In genomic region chr10:103916254-103916653, GRCh38 we compare ENCODE assay signal across 9 cellular contexts. TPM values are rescaled to one million over a fixed set of nuclear protein-coding genes. Genes with fewer than 3 reads are reported as not detected.
DNase-seq lines count a peak whose midpoint lies in the region; ATAC-seq, FAIRE-seq and TF ChIP-seq lines count a peak whose summit lies in the region.
"Had no signal": no experiment of that assay in that cellular context is flagged by ENCODE, and none has a peak within 500 bp of the region (broad histone marks: within the 10 kb centered on the region; RNA-seq: fewer than 3 reads in every experiment).

No MANE protein-coding gene starts in this region.

- H3K9me3 Mint-ChIP-seq in activated naive CD4-positive, alpha-beta T cell treated with anti-CD3 and anti-CD28 coated beads, Interleukin-2, amount 10 ng/mL, durations not matched to agents 7 days and 5 days, result peaks cover 7% of the 10 kb centered on the region
- no peaks in the 10 kb centered on the region for H3K9me3 Mint-ChIP-seq in type B pancreatic cell

- TF ChIP-seq RAD21 in GM12878 (IDR thresholded peaks at IDR 0.05; ENCODE audit: insufficient read depth, low read depth, low read length), result no peak

- no peak for DNase-seq in activated naive CD4-positive, alpha-beta T cell treated with anti-CD3 and anti-CD28 coated beads, Interleukin-2, amount 10 ng/mL, durations not matched to agents 7 days and 5 days
- DNase-seq in activated naive CD4-positive, alpha-beta T cell treated with anti-CD3 and anti-CD28 coated beads, Interleukin-2, amount 50 U/mL, for 16 hours, result no peak
- DNase-seq in GM12878 (ENCODE audit: low read depth, low spot score) (no peak), lung (ENCODE audit: low spot score) (no peak), type B pancreatic cell (ENCODE audit: extremely low spot score, unreplicated experiment) (no peak), ACHN (no peak)
- DNase-seq in stimulated activated CD4-positive, alpha-beta T cell treated with anti-CD3 and anti-CD28 coated beads, Interleukin-15, amount 100 ng/mL, for 24 hours, result no peak
- DNase-seq: NCI-H1105 treated with DMSO at 0.1 percent for 48 hours had no signal

- H3K4me3 Mint-ChIP-seq in activated naive CD4-positive, alpha-beta T cell treated with anti-CD3 and anti-CD28 coated beads, Interleukin-2, amount 10 ng/mL, durations not matched to agents 7 days and 5 days, result peak overlapping the region; percentile 84
- H3K4me3 Mint-ChIP-seq in type B pancreatic cell, result peak overlapping the region; percentile 98

- peak overlapping the region; percentile 83 for H3K4me2 ChIP-seq in GM12878 (ENCODE audit: control insufficient read depth, insufficient read depth)

- POLR2A ChIA-PET in GM12878 (lab: Charles Lee), result interaction anchor here (0.6 to 3.3 kb wide), 6 partner anchors 8 to 434 kb away, joined by 3 to 9 read pairs (median 3); no protein-coding TSS in a partner anchor

- H2AFZ ChIP-seq in GM12878 (ENCODE audit: control insufficient read depth, low read depth, low read length), result peak overlapping the region; percentile 67

- RAD21 ChIA-PET in GM12878 (lab: Charles Lee; ENCODE audit: unreplicated experiment), result interaction anchor here (0.6 to 2.5 kb wide), 4 partner anchors 8 to 161 kb away, joined by 3 to 8 read pairs (median 4); no protein-coding TSS in a partner anchor

- in situ Hi-C loops in GM12878 (cut with MboI) (no loop called here), ACHN (cut with HindIII; ENCODE audit: low pct_ligation_motif_present, low pct_unique_long_range_greater_than_20kb, low sequenced_read_pairs) (no loop called here)

- CTCF ChIA-PET in activated naive CD4-positive, alpha-beta T cell treated with anti-CD3 and anti-CD28 coated beads, Interleukin-2, amount 10 ng/mL, durations not matched to agents 7 days and 5 days (lab: Charles Lee), result interaction anchor here (1.6 to 2.4 kb wide), 2 partner anchors 15 to 26 kb away, joined by 5 to 12 read pairs; no protein-coding TSS in a partner anchor
- CTCF ChIA-PET in GM12878 (lab: Yijun Ruan, JAX), result no interaction called here

- FAIRE-seq in GM12878 (lab: Jason Lieb, UNC), result no peak

- intact Hi-C loops in GM12878 (cut with micrococcal nuclease; ENCODE audit: unreplicated experiment), result loop anchor here (5.0 to 10.0 kb wide), 3 partner anchors 51 to 419 kb away; partner anchors contain the start of genes ITPRIP, SFR1 and SLK

- peak overlapping the region; percentile 50; the same call in 1 of the 2 replicates for H3K9ac ChIP-seq in GM12878 (ENCODE audit: control insufficient read depth, insufficient read depth, low read length)

- TF ChIP-seq POLR2A in GM12878 (IDR thresholded peaks at IDR 0.05; ENCODE audit: low read depth, low read length), result no peak

- BruUV-seq in GM12878 (replicated peaks; lab: Mats Ljungman, UMichigan), result no TSS peak

- no peak for ATAC-seq in GM12878
- ATAC-seq in lung (ENCODE audit: insufficient read depth, low FRiP score), result no peak
- ATAC-seq in GM21360 (IDR thresholded peaks at IDR 0.05; ENCODE audit: unreplicated experiment), result no peak

- peak overlapping the region; percentile 90 for H3K27ac Mint-ChIP-seq in activated naive CD4-positive, alpha-beta T cell treated with anti-CD3 and anti-CD28 coated beads, Interleukin-2, amount 10 ng/mL, durations not matched to agents 7 days and 5 days
- H3K27ac Mint-ChIP-seq in type B pancreatic cell, result peak overlapping the region; percentile 96

- H3K36me3 ChIP-seq in GM12878 (ENCODE audit: control insufficient read depth in 2 of 2, insufficient read depth in 2 of 2, low read length in 1 of 2) (no peaks in the 10 kb centered on the region), lung (ENCODE audit: control insufficient read depth in 2 of 2, insufficient read depth in 2 of 2, low read length in 2 of 2) (peaks cover 0 to 2% of the 10 kb centered on the region in 2 donors)

- TF ChIP-seq CTCF in GM12878 (IDR thresholded peaks at IDR 0.05 in 2 of 3, conservative IDR thresholded peaks at IDR 0.05 in 1 of 3; ENCODE audit: control insufficient read depth in 2 of 3, extremely low read depth in 1 of 3, insufficient read depth in 1 of 3, low read depth in 3 of 3, low read length in 3 of 3) (no peak), lung (IDR thresholded peaks at IDR 0.05; ENCODE audit: control extremely low read depth, extremely low read depth) (no peak), type B pancreatic cell (conservative IDR thresholded peaks at IDR 0.05) (no peak)

- H4K20me1 ChIP-seq in GM12878 (ENCODE audit: control insufficient read depth, insufficient read depth), result no peaks in the 10 kb centered on the region

- peaks cover 11% of the 10 kb centered on the region for H3K4me1 ChIP-seq in GM12878 (ENCODE audit: control insufficient read depth, insufficient read depth, low read length)
- H3K4me1 ChIP-seq in lung (ENCODE audit: control insufficient read depth in 2 of 2, insufficient read depth in 2 of 2, low read length in 2 of 2), result peaks cover 13 to 16% of the 10 kb centered on the region in 2 donors

- H3K27me3 ChIP-seq in GM12878 (replicated peaks in 1 of 2; ENCODE audit: control insufficient read depth in 2 of 2, insufficient read depth in 2 of 2, low read length in 1 of 2) (no peaks in the 10 kb centered on the region), lung (ENCODE audit: control insufficient read depth, insufficient read depth) (no peaks in the 10 kb centered on the region)

- H3K4me3 ChIP-seq in GM12878, result peak overlapping the region; percentile 65
- no peak overlapping the region for H3K4me3 ChIP-seq in lung

- H3K4me1 Mint-ChIP-seq in activated naive CD4-positive, alpha-beta T cell treated with anti-CD3 and anti-CD28 coated beads, Interleukin-2, amount 10 ng/mL, durations not matched to agents 7 days and 5 days, result peaks cover 63% of the 10 kb centered on the region
- H3K4me1 Mint-ChIP-seq in type B pancreatic cell (ENCODE audit: unreplicated experiment), result peaks cover 27% of the 10 kb centered on the region

- 7% methylated on average over 1 of the region's 1 CpG for WGBS in GM12878 (ENCODE audit: insufficient coverage, insufficient replicate concordance, low lambda C conversion rate, missing lambda C conversion rate)
- 22 to 36% methylated on average over 1 of the region's 1 CpG for WGBS in lung, 2 donors

- H3K36me3 Mint-ChIP-seq in activated naive CD4-positive, alpha-beta T cell treated with anti-CD3 and anti-CD28 coated beads, Interleukin-2, amount 10 ng/mL, durations not matched to agents 7 days and 5 days, result peaks cover 45% of the 10 kb centered on the region
- peaks cover 18% of the 10 kb centered on the region for H3K36me3 Mint-ChIP-seq in type B pancreatic cell

- no peaks in the 10 kb centered on the region for H3K27me3 Mint-ChIP-seq in activated naive CD4-positive, alpha-beta T cell treated with anti-CD3 and anti-CD28 coated beads, Interleukin-2, amount 10 ng/mL, durations not matched to agents 7 days and 5 days
- no peaks in the 10 kb centered on the region for H3K27me3 Mint-ChIP-seq in type B pancreatic cell

- peak overlapping the region; percentile 83 for H3K27ac ChIP-seq in GM12878 (ENCODE audit: control insufficient read depth, insufficient read depth)
- H3K27ac ChIP-seq in lung (ENCODE audit: low read depth in 1 of 2, low read length in 1 of 2), result peak overlapping the region; percentile 17 to 94

- H3K79me2 ChIP-seq in GM12878 (ENCODE audit: control insufficient read depth, insufficient read depth, low read length), result peaks cover 19% of the 10 kb centered on the region

- SMC1A ChIA-PET in GM12878 (lab: Charles Lee; ENCODE audit: uncharacterized antibody, unreplicated experiment), result interaction anchor here (0.7 to 1.9 kb wide), 8 partner anchors 25 to 208 kb away, joined by 3 to 7 read pairs (median 4); partner anchors contain the start of gene SFR1

- H3K9me3 ChIP-seq in GM12878 (replicated peaks; ENCODE audit: control insufficient read depth, insufficient read depth, low read length) (peaks cover 6% of the 10 kb centered on the region), lung (ENCODE audit: control insufficient read depth in 2 of 2, insufficient read depth in 1 of 2, low read length in 1 of 2) (no peaks in the 10 kb centered on the region)

- no peak for TF ChIP-seq EP300 in GM12878 (IDR thresholded peaks at IDR 0.05; ENCODE audit: borderline replicate concordance in 1 of 2, control insufficient read depth in 1 of 2, low read depth in 2 of 2, low read length in 2 of 2)

RNA-seq across cellular contexts. Expression of gene STN1, which starts 1.7 kb away (rescaled TPM):
- total RNA-seq in GM12878 (2013; cell fraction: nucleolus; rRNA removed), result 23.1 and 23.8 TPM in 2 replicates
- total RNA-seq in GM12878 (2014; rRNA removed) (26.7 and 33.4 TPM in 2 replicates), GM12878 (2014; rRNA removed; fragmentation: Illumina TruSeq; extraction: Trizol) (30.4 and 33.3 TPM in 2 replicates), GM12878 (2021) (21.7 and 22.2 TPM in 2 replicates), lung (10 to 100 TPM; 41.6 to 43.8 TPM), type B pancreatic cell (ENCODE audit: low replicate concordance) (33.0 and 75.1 TPM in 2 replicates)
- 16.4 TPM for polyA plus RNA-seq in GM12878 (2011; ENCODE audit: low read depth)
- polyA plus RNA-seq in GM12878 (2011; rRNA removed) (31.8 and 35.7 TPM in 2 replicates), GM12878 (2014; fragmentation: Illumina TruSeq; extraction: Trizol) (28.7 and 31.1 TPM in 2 replicates), GM12878 (2014; fragmentation: Nextera tagmentation; extraction: Ambion mirVana) (10 to 100 TPM; 26.5 to 27.8 TPM), GM12878 (2014; rRNA removed) (24.9 and 29.3 TPM in 2 replicates), GM12878 (2016; fragmentation: Nextera tagmentation; extraction: Ambion mirVana) (10 to 100 TPM; 26.7 to 31.6 TPM), lung (10 to 100 TPM; 26.5 to 36.5 TPM)
- 25.6 and 29.5 TPM in 2 replicates for polyA plus RNA-seq in GM12878 (2011; cell fraction: cytosol; rRNA removed)
- 14.9 and 19.3 TPM in 2 replicates for polyA plus RNA-seq in GM12878 (2011; cell fraction: nucleus; rRNA removed)
- 17.3 and 22.5 TPM in 2 replicates for polyA plus RNA-seq in GM12878 (2012)
- 23.8 and 24.4 TPM in 2 replicates for polyA minus RNA-seq in GM12878 (2011; rRNA and poly(A)+ RNA removed)
- polyA minus RNA-seq in GM12878 (2011; cell fraction: cytosol; rRNA and poly(A)+ RNA removed), result 5.9 and 7.6 TPM in 2 replicates
- polyA minus RNA-seq in GM12878 (2011; cell fraction: nucleus; rRNA and poly(A)+ RNA removed), result 7.4 TPM in 2 replicates

RNA-seq across cellular contexts. Expression of gene SLK, which starts 50.7 kb away (rescaled TPM):
- total RNA-seq in GM12878 (2013; cell fraction: nucleolus; rRNA removed), result 36.3 TPM in 2 replicates
- total RNA-seq in GM12878 (2014; rRNA removed), result 15.1 and 16.8 TPM in 2 replicates
- total RNA-seq in GM12878 (2014; rRNA removed; fragmentation: Illumina TruSeq; extraction: Trizol), result 24.2 and 27.0 TPM in 2 replicates
- total RNA-seq in GM12878 (2021), result 15.0 and 17.5 TPM in 2 replicates
- 4.9 TPM for polyA plus RNA-seq in GM12878 (2011; ENCODE audit: low read depth)
- polyA plus RNA-seq in GM12878 (2011; rRNA removed), result 12.8 and 21.1 TPM in 2 replicates
- 3.3 and 3.8 TPM in 2 replicates for polyA plus RNA-seq in GM12878 (2011; cell fraction: cytosol; rRNA removed)
- polyA plus RNA-seq in GM12878 (2011; cell fraction: nucleus; rRNA removed), result 9.1 and 11.5 TPM in 2 replicates
- 6.0 and 9.6 TPM in 2 replicates for polyA plus RNA-seq in GM12878 (2012)
- 16.8 and 20.8 TPM in 2 replicates for polyA plus RNA-seq in GM12878 (2014; fragmentation: Illumina TruSeq; extraction: Trizol)
- 1 to 10 TPM; 6.0 to 6.4 TPM for polyA plus RNA-seq in GM12878 (2014; fragmentation: Nextera tagmentation; extraction: Ambion mirVana)
- polyA plus RNA-seq in GM12878 (2014; rRNA removed), result 7.4 and 9.3 TPM in 2 replicates
- 1 to 10 TPM; 2.5 to 3.4 TPM for polyA plus RNA-seq in GM12878 (2016; fragmentation: Nextera tagmentation; extraction: Ambion mirVana)
- polyA minus RNA-seq in GM12878 (2011; rRNA and poly(A)+ RNA removed), result 8.0 and 10.5 TPM in 2 replicates
- 6.9 and 12.6 TPM in 2 replicates for polyA minus RNA-seq in GM12878 (2011; cell fraction: cytosol; rRNA and poly(A)+ RNA removed)
- polyA minus RNA-seq in GM12878 (2011; cell fraction: nucleus; rRNA and poly(A)+ RNA removed), result 6.3 and 8.2 TPM in 2 replicates
- 10 to 100 TPM; 41.5 to 86.4 TPM for total RNA-seq in lung
- polyA plus RNA-seq in lung, result 10 to 100 TPM; 13.3 to 21.0 TPM
- 61.6 and 134 TPM in 2 replicates for total RNA-seq in type B pancreatic cell (ENCODE audit: low replicate concordance)
